ENCODE assay signal across 28 cellular contexts in the genomic region with DNA sequence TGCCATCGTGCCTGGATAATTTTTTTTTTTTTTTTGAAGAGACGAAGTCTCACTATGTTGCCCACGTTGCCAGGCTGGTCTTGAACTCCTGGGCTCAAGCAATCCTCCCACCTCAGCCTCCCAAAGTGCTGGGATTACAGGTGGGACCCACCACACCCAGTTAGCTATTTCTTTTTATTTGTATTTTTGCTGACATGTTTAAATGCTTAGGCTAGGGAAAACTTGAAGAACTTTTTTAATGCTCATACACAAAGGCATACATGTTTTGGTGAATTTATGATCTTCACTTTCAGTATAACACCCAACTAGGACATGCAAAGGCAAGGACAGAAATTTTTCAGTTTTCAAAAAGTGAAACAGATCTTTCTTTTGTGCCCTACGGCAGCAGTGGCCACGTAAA.
"Had no signal": no experiment of that assay in that cellular context is flagged by ENCODE, and none has a peak within 500 bp of the region (broad histone marks: within the 10 kb centered on the region; RNA-seq: fewer than 3 reads in every experiment).

No MANE protein-coding gene starts in this region.

- H3K27me3 ChIP-seq: esophagus muscularis mucosa, left lung, ovary, sigmoid colon, uterus had no signal

- H3K4me3 ChIP-seq: esophagus muscularis mucosa, heart right ventricle, left lung, lung, ovary, prostate gland, sigmoid colon, thoracic aorta, uterus had no signal

- H3K4me1 ChIP-seq: prostate gland, sigmoid colon, uterus had no signal

- H3K9me3 ChIP-seq: esophagus muscularis mucosa, heart right ventricle, left lung, ovary, prostate gland, sigmoid colon, thoracic aorta, uterus had no signal

- ATAC-seq: activated CD4-positive, CD25-positive, alpha-beta regulatory T cell treated with anti-CD3 and anti-CD28 coated beads, Interleukin-2, amount 50 U/mL, for 24 hours; heart right ventricle; stimulated activated memory B cell treated with anti-CD40 and anti-IgM and Interleukin-4, amounts not matched to agents 10 μg/mL and 1 μg/mL and 100 μg/mL, for 72 hours; stimulated activated naive CD8-positive, alpha-beta T cell treated with anti-CD3 and anti-CD28 coated beads, Interleukin-15, amount 100 ng/mL, for 72 hours; T-helper 17 cell had no signal

- H3K36me3 ChIP-seq: esophagus muscularis mucosa, heart right ventricle, left lung, ovary, prostate gland, sigmoid colon, thoracic aorta, uterus, WERI-Rb-1 had no signal

- DNase-seq: activated CD4-positive, alpha-beta T cell treated with anti-CD3 and anti-CD28 coated beads for 48 hours; activated CD4-positive, alpha-beta T cell treated with anti-CD3 and anti-CD28 coated beads, Interleukin-2, amount 50 U/mL, for 48 hours; activated CD8-positive, alpha-beta memory T cell treated with anti-CD3 and anti-CD28 coated beads for 24 hours; activated effector memory CD4-positive, alpha-beta T cell treated with Interleukin-2 at 50 U/mL for 16 hours; activated naive CD4-positive, alpha-beta T cell treated with anti-CD3 and anti-CD28 coated beads, Interleukin-2, amount 10 ng/mL, durations not matched to agents 7 days and 5 days; activated naive CD8-positive, alpha-beta T cell treated with anti-CD3 and anti-CD28 coated beads, Interleukin-2, amount 10 ng/mL, durations not matched to agents 7 days and 5 days; effector CD4-positive, alpha-beta T cell; foreskin melanocyte; heart right ventricle; kidney glomerular epithelial cell; left lung; ovary; sigmoid colon; small intestine; stimulated activated CD4-positive, alpha-beta T cell treated with anti-CD3 and anti-CD28 coated beads, Interleukin-1b, Interleukin-23, amount 100 ng/mL, for 48 hours; stimulated activated CD4-positive, alpha-beta T cell treated with anti-CD3 and anti-CD28 coated beads, Interleukin-4, amount 100 ng/mL, for 4 hours; stimulated activated CD8-positive, alpha-beta memory T cell treated with anti-CD3 and anti-CD28 coated beads, Interleukin-4, amount 100 ng/mL, for 48 hours; stimulated activated naive CD8-positive, alpha-beta T cell treated with anti-CD3 and anti-CD28 coated beads, Interleukin-15, amount 100 ng/mL, for 72 hours; T-helper 17 cell; T1000; uterus; WERI-Rb-1 had no signal

- H3K27ac ChIP-seq: esophagus muscularis mucosa, heart right ventricle, left lung, ovary, prostate gland, sigmoid colon, thoracic aorta, uterus, WERI-Rb-1 had no signal
